Comparison of ENCODE assay signal across 17 cellular contexts in genomic region chr10:117662126-117662525, GRCh38.
"Had no signal": no experiment of that assay in that cellular context is flagged by ENCODE, and none has a peak within 500 bp of the region (broad histone marks: within the 10 kb centered on the region; RNA-seq: fewer than 3 reads in every experiment).

No MANE protein-coding gene starts in this region.

- H3K4me1 ChIP-seq: gastroesophageal sphincter, left ventricle myocardium inferior, psoas muscle, tibial artery, uterus had no signal

- H3K27ac ChIP-seq: epithelial cell of prostate, gastroesophageal sphincter, left ventricle myocardium inferior, psoas muscle, tibial artery had no signal

- H3K27me3 ChIP-seq: gastroesophageal sphincter, tibial artery, uterus had no signal

- H3K9me3 ChIP-seq: gastroesophageal sphincter, left ventricle myocardium inferior, psoas muscle, tibial artery, uterus had no signal

- H3K36me3 ChIP-seq: gastroesophageal sphincter, left ventricle myocardium inferior, tibial artery, uterus had no signal

- H3K4me3 ChIP-seq: gastroesophageal sphincter, left ventricle myocardium inferior, psoas muscle, tibial artery, uterus had no signal

- ATAC-seq: effector memory CD8-positive, alpha-beta T cell; gastroesophageal sphincter; psoas muscle; sciatic nerve; T-cell had no signal

- DNase-seq: activated CD4-positive, alpha-beta T cell treated with anti-CD3 and anti-CD28 coated beads, Interleukin-2, amount 50 U/mL, for 1 hour; activated naive CD4-positive, alpha-beta T cell; activated naive CD8-positive, alpha-beta T cell treated with anti-CD3 and anti-CD28 coated beads, Interleukin-2, amount 10 ng/mL, durations not matched to agents 7 days and 5 days; dermis blood vessel endothelial cell; effector memory CD8-positive, alpha-beta T cell; islet precursor cell; left ventricle myocardium inferior; psoas muscle; stimulated activated CD4-positive, alpha-beta T cell treated with anti-CD3 and anti-CD28 coated beads, Interleukin-12 subunit alpha, Interleukin-12 subunit beta, amount 100 ng/mL, for 4 hours; stimulated activated CD4-positive, alpha-beta T cell treated with anti-CD3 and anti-CD28 coated beads, Interleukin-2, amount 100 ng/mL, for 24 hours; T-cell; T-helper 9 cell; tibial artery; uterus had no signal
